8 cellular contexts compared by ENCODE assay signal in the genomic region with DNA sequence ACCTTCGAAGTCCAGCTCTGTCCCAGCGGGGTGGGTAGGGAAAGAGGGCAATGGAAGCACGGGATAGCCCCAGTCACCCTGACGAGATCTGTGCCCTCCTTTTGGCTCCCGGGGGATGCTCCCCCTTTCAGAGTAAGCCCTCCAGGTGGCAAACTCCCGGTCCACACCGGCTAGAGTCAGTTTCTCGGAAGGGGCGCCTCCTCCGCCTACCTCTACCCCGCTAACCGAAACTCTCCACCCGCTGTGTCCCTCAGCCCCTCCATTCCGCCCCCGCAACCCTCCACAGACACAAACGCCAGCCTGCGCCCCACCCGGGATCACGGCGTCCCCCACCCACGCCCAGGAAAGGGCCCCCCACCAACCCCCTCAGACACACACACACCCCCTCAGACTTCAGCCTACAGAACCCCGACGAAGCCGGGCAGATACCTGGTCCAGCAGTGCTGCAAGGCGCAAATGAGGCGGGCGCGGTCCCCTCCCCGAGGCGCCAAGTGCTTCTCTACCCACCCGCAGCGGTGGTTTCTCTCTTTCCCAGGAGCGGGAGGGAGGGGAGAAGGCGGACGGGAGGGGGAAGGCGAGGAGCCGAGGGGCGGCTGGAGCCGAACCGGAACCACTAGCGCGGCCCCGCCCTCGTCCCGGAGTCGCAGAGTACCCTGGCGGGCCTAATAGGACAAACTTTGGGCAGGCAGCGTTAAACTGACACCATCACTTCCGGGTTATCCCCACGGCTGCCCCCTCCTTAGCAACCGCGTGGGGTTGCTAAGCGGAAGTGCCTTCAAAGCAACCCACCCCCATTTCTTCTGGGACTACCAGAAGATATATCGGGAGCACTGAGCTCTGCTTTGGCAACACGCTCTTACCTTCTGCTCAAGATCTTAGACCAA. TPM values are rescaled to one million over a fixed set of nuclear protein-coding genes. Genes with fewer than 3 reads are reported as not detected.
DNase-seq lines count a peak whose midpoint lies in the region; ATAC-seq and TF ChIP-seq lines count a peak whose summit lies in the region.

A gene (minus strand): TSS at position 615 of the 884 bp plus-strand sequence. CDS start 55,674 bp downstream, outside the sequence.

- intact Hi-C loops in breast epithelium (cut with DNase I; ENCODE audit: low total_unique reads), result no loop called here

- H3K27ac ChIP-seq in VCaP (peak within 1 kb of the TSS; percentile 77), breast epithelium (peak within 1 kb of the TSS; percentile 80 to 84), skeletal muscle tissue (ENCODE audit: low read depth, low read length) (peak within 1 kb of the TSS; percentile 71)

- DNase-seq in A172 (ENCODE audit: low spot score) (peak; percentile 97), NCI-H2196 treated with DMSO at 0.1 percent for 48 hours (lab: John Stamatoyannopoulos, UW; ENCODE audit: unreplicated experiment) (peak; percentile 83), breast epithelium (ENCODE audit: low spot score in 2 of 2) (peak; percentile 90 to 91)

- H3K27me3 ChIP-seq in breast epithelium, result no peaks in the 10 kb centered on the region
- no peaks in the 10 kb centered on the region for H3K27me3 ChIP-seq in skeletal muscle tissue (ENCODE audit: control insufficient read depth in 3 of 3, insufficient read depth in 3 of 3, low read length in 3 of 3)

- H3K9ac ChIP-seq in skeletal muscle tissue (ENCODE audit: low read depth in 1 of 3, low read length in 3 of 3), result peak within 1 kb of the TSS; percentile 84 to 90 (median 89)

- H3K36me3 ChIP-seq in breast epithelium, result no peaks in the 10 kb centered on the region
- no peaks in the 10 kb centered on the region for H3K36me3 ChIP-seq in skeletal muscle tissue (ENCODE audit: control insufficient read depth in 3 of 3, insufficient read depth in 3 of 3, low read length in 3 of 3)

- TF ChIP-seq POLR2A in breast epithelium (IDR thresholded peaks at IDR 0.05), result no peak

- ATAC-seq in GM18868 (IDR thresholded peaks at IDR 0.05; ENCODE audit: unreplicated experiment) (peak; percentile 97), HG03135 (IDR thresholded peaks at IDR 0.05; ENCODE audit: unreplicated experiment) (peak; percentile 96)

- H3K4me1 ChIP-seq in breast epithelium (peaks cover 3 to 11% of the 10 kb centered on the region in 2 donors), skeletal muscle tissue (ENCODE audit: control insufficient read depth in 3 of 3, insufficient read depth in 3 of 3, low read length in 3 of 3) (peaks cover 9 to 15% (median 12%) of the 10 kb centered on the region in 3 donors)

- H3K9me3 ChIP-seq in breast epithelium (no peaks in the 10 kb centered on the region), iPS-18c (ENCODE audit: control insufficient read depth, insufficient read depth, low read length) (no peaks in the 10 kb centered on the region), skeletal muscle tissue (ENCODE audit: control insufficient read depth in 3 of 3, low read length in 3 of 3) (no peaks in the 10 kb centered on the region)

- TF ChIP-seq CTCF in VCaP (conservative IDR thresholded peaks at IDR 0.05) (no peak), breast epithelium (IDR thresholded peaks at IDR 0.05) (no peak)

- H3K4me3 ChIP-seq in breast epithelium (peak within 1 kb of the TSS; percentile 95 to 97 (median 96)), iPS-18c (ENCODE audit: insufficient read depth, low read depth, low read length) (peak within 1 kb of the TSS; percentile 91), skeletal muscle tissue (ENCODE audit: low read length in 3 of 3) (peak within 1 kb of the TSS; percentile 73 to 98 (median 97))

RNA-seq across cellular contexts. Expression of the gene that starts here (rescaled TPM):
- total RNA-seq in A172 (2014; rRNA removed; shearing (Covaris generic)), result 15.0 and 16.0 TPM in 2 replicates
- total RNA-seq in breast epithelium (10 to 100 TPM; 12.6 to 37.7 (median 31.2) TPM), skeletal muscle tissue (26.6 TPM)

Comparison
In these comparisons a context has a peak if more than half of its experiments do, and no peak if none do; other contexts are left out.
1. Peak in every context shown above with its lines: DNase-seq, ATAC-seq, H3K4me3 ChIP-seq and H3K27ac ChIP-seq.